Comparison of ENCODE assay signal across 1 cellular context in genomic region chr12:62655524-62656160, GRCh38.
TF ChIP-seq lines count a peak whose summit lies in the region.

No MANE protein-coding gene starts in this region.

TF ChIP-seq in WTC11, 78 proteins besides CTCF, POLR2A, EP300 and RAD21 (continued from another document):
- TF ChIP-seq FOXP4 (CRISPR knock-in tag; IDR thresholded peaks at IDR 0.05) (peak; percentile 29; the same call in 1 of the 2 replicates), PRDM15 (CRISPR knock-in tag; IDR thresholded peaks at IDR 0.05) (peak; percentile 43; the same call in 1 of the 2 replicates), ZNF423 (CRISPR knock-in tag; IDR thresholded peaks at IDR 0.05) (peak; percentile 22; the same call in 1 of the 2 replicates), NR1H2 (CRISPR knock-in tag; IDR thresholded peaks at IDR 0.05) (no peak)
